Comparison of ENCODE assay signal across 9 cellular contexts in genomic region chr1:98749152-98749756, GRCh38.
DNase-seq lines count a peak whose midpoint lies in the region; ATAC-seq and TF ChIP-seq lines count a peak whose summit lies in the region.
"Had no signal": no experiment of that assay in that cellular context is flagged by ENCODE, and none has a peak within 500 bp of the region (broad histone marks: within the 10 kb centered on the region; RNA-seq: fewer than 3 reads in every experiment).

No MANE protein-coding gene starts in this region.

- ATAC-seq in GM19395 (IDR thresholded peaks at IDR 0.05; ENCODE audit: unreplicated experiment) (peak; percentile 53), Panc1 (no peak)

- H4K20me1 ChIP-seq in hepatocyte (ENCODE audit: insufficient read depth, poor library complexity, severe bottlenecking): no peaks in the 10 kb centered on the region

- no peaks in the 10 kb centered on the region for H3K79me2 ChIP-seq in hepatocyte

- 62% methylated on average over 2 of the region's 2 CpGs for WGBS in hepatocyte (ENCODE audit: low lambda C conversion rate, missing lambda C conversion rate)

- in situ Hi-C loops in Panc1 (cut with HindIII; ENCODE audit: low pct_unique_long_range_greater_than_20kb, low sequenced_read_pairs): no loop called here

- CTCF ChIA-PET in Panc1 (lab: Charles Lee): no interaction called here
- CTCF ChIA-PET in activated CD4-positive, alpha-beta memory T cell treated with anti-CD3 and anti-CD28 coated beads for 36 hours (lab: Charles Lee): interaction anchor here (0.6 to 1.9 kb wide), 13 partner anchors 10 to 1356 kb away, joined by 3 to 9 read pairs (median 3); no protein-coding TSS in a partner anchor

- H3K4me1 ChIP-seq in Panc1 (ENCODE audit: control insufficient read depth, insufficient read depth, low read length) (no peaks in the 10 kb centered on the region), hepatocyte (ENCODE audit: insufficient read depth) (no peaks in the 10 kb centered on the region)

- no peaks in the 10 kb centered on the region for H3K36me3 Mint-ChIP-seq in CD14-positive monocyte
- no peaks in the 10 kb centered on the region for H3K36me3 Mint-ChIP-seq in activated CD4-positive, alpha-beta memory T cell treated with anti-CD3 and anti-CD28 coated beads for 36 hours

- H3K9me3 ChIP-seq in Panc1 (ENCODE audit: control insufficient read depth, insufficient read depth, low read depth, low read length): no peaks in the 10 kb centered on the region
- H3K9me3 ChIP-seq in hepatocyte (ENCODE audit: low read depth): no peaks in the 10 kb centered on the region

- H3K27ac Mint-ChIP-seq in CD14-positive monocyte: no peak overlapping the region
- no peak overlapping the region for H3K27ac Mint-ChIP-seq in activated CD4-positive, alpha-beta memory T cell treated with anti-CD3 and anti-CD28 coated beads for 36 hours

- no peaks in the 10 kb centered on the region for H3K27me3 ChIP-seq in Panc1 (ENCODE audit: control insufficient read depth, insufficient read depth, low read length)
- no peaks in the 10 kb centered on the region for H3K27me3 ChIP-seq in hepatocyte

- H3K36me3 ChIP-seq in Panc1 (ENCODE audit: control insufficient read depth, insufficient read depth, low read length) (no peaks in the 10 kb centered on the region), hepatocyte (replicated peaks; ENCODE audit: insufficient read depth, low read depth) (no peaks in the 10 kb centered on the region)

- no peaks in the 10 kb centered on the region for H3K4me1 Mint-ChIP-seq in CD14-positive monocyte
- H3K4me1 Mint-ChIP-seq in activated CD4-positive, alpha-beta memory T cell treated with anti-CD3 and anti-CD28 coated beads for 36 hours (ENCODE audit: low read depth): no peaks in the 10 kb centered on the region

- H3K9me3 Mint-ChIP-seq in CD14-positive monocyte: no peaks in the 10 kb centered on the region
- no peaks in the 10 kb centered on the region for H3K9me3 Mint-ChIP-seq in activated CD4-positive, alpha-beta memory T cell treated with anti-CD3 and anti-CD28 coated beads for 36 hours

- peak; percentile 33 for TF ChIP-seq CTCF in CD14-positive monocyte (IDR thresholded peaks at IDR 0.05)
- TF ChIP-seq CTCF in Panc1 (IDR thresholded peaks at IDR 0.05): peak; percentile 39; the same call in 1 of the 2 replicates
- peak; percentile 47 for TF ChIP-seq CTCF in hepatocyte (IDR thresholded peaks at IDR 0.05; ENCODE audit: poor library complexity)

- H2AFZ ChIP-seq in hepatocyte: no peak overlapping the region

- H3K4me3 Mint-ChIP-seq in CD14-positive monocyte: no peak overlapping the region
- H3K4me3 Mint-ChIP-seq in activated CD4-positive, alpha-beta memory T cell treated with anti-CD3 and anti-CD28 coated beads for 36 hours: no peak overlapping the region

- H3K27ac ChIP-seq in Panc1 (ENCODE audit: low read length) (no peak overlapping the region), hepatocyte (no peak overlapping the region)

- intact Hi-C loops in CD14-positive monocyte (cut with micrococcal nuclease) (no loop called here), Panc1 (cut with micrococcal nuclease; ENCODE audit: unreplicated experiment) (no loop called here)
- intact Hi-C loops in activated CD4-positive, alpha-beta memory T cell treated with anti-CD3 and anti-CD28 coated beads for 36 hours (cut with micrococcal nuclease): loop anchor here (2.0 kb wide), 1 partner anchor 732 kb away; no protein-coding TSS in a partner anchor

- H3K4me3 ChIP-seq in Panc1 (ENCODE audit: low read depth in 2 of 2, low read length in 2 of 2): no peak overlapping the region
- no peak overlapping the region for H3K4me3 ChIP-seq in hepatocyte

- BruUV-seq in Panc1 (replicated peaks; lab: Mats Ljungman, UMichigan): no TSS peak

- no peaks in the 10 kb centered on the region for H3K9me2 ChIP-seq in hepatocyte (replicated peaks; ENCODE audit: insufficient read depth)

- no peak overlapping the region for H3K4me2 ChIP-seq in hepatocyte

- POLR2A ChIA-PET in Panc1 (lab: Charles Lee): no interaction called here
- POLR2A ChIA-PET in activated CD4-positive, alpha-beta memory T cell treated with anti-CD3 and anti-CD28 coated beads for 36 hours (lab: Charles Lee): no interaction called here

- DNase-seq in CD14-positive monocyte (ENCODE audit: low spot score) (no peak), Panc1 (ENCODE audit: low read depth, low spot score) (no peak), hepatocyte (ENCODE audit: low spot score) (peak; percentile 11), NCI-H128 (lab: John Stamatoyannopoulos, UW; ENCODE audit: unreplicated experiment) (no peak)
- DNase-seq in activated CD8-positive, alpha-beta memory T cell treated with anti-CD3 and anti-CD28 coated beads for 24 hours: no peak
- no peak for DNase-seq in activated CD4-positive, alpha-beta memory T cell treated with anti-CD3 and anti-CD28 coated beads for 36 hours
- no peak for DNase-seq in activated CD8-positive, alpha-beta memory T cell treated with anti-CD3 and anti-CD28 coated beads, Interleukin-2, amount 50 U/mL, for 4 hours
- DNase-seq: stimulated activated CD4-positive, alpha-beta T cell treated with anti-CD3 and anti-CD28 coated beads, Interleukin-2, amount 100 ng/mL, for 48 hours had no signal

- H3K27me3 Mint-ChIP-seq in CD14-positive monocyte (ENCODE audit: low read depth in 3 of 3): peaks cover 0 to 2% (median under 1%) of the 10 kb centered on the region in 3 donors
- H3K27me3 Mint-ChIP-seq in activated CD4-positive, alpha-beta memory T cell treated with anti-CD3 and anti-CD28 coated beads for 36 hours: no peaks in the 10 kb centered on the region
